Comparison of ENCODE assay signal across 32 cellular contexts in genomic region chrX:155435744-155436112, GRCh38.
"Had no signal": no experiment of that assay in that cellular context is flagged by ENCODE, and none has a peak within 500 bp of the region (broad histone marks: within the 10 kb centered on the region; RNA-seq: fewer than 3 reads in every experiment).

No MANE protein-coding gene starts in this region.

- DNase-seq: activated CD4-positive, alpha-beta memory T cell treated with anti-CD3 and anti-CD28 coated beads for 36 hours; activated CD4-positive, alpha-beta T cell treated with anti-CD3 and anti-CD28 coated beads for 1 hour; activated CD4-positive, alpha-beta T cell treated with anti-CD3 and anti-CD28 coated beads for 36 hours; activated CD4-positive, alpha-beta T cell treated with anti-CD3 and anti-CD28 coated beads for 48 hours; activated CD4-positive, alpha-beta T cell treated with anti-CD3 and anti-CD28 coated beads, Interleukin-2, amount 50 U/mL, for 1 hour; activated CD4-positive, alpha-beta T cell treated with anti-CD3 and anti-CD28 coated beads, Interleukin-2, amount 50 U/mL, for 4 hours; activated CD4-positive, CD25-positive, alpha-beta regulatory T cell; activated CD8-positive, alpha-beta memory T cell treated with anti-CD3 and anti-CD28 coated beads, Interleukin-2, amount 50 U/mL, for 4 hours; activated CD8-positive, alpha-beta T cell treated with anti-CD3 and anti-CD28 coated beads for 36 hours; activated effector memory CD4-positive, alpha-beta T cell treated with anti-CD3 and anti-CD28 coated beads, Interleukin-2, amount 50 U/mL, for 16 hours; activated gamma-delta T cell treated with Interleukin-2 at 50 U/mL for 16 hours; activated naive CD4-positive, alpha-beta T cell; activated naive CD4-positive, alpha-beta T cell treated with anti-CD3 and anti-CD28 coated beads for 36 hours; activated naive CD4-positive, alpha-beta T cell treated with anti-CD3 and anti-CD28 coated beads, Interleukin-2, amount 50 U/mL, for 16 hours; activated naive CD8-positive, alpha-beta T cell treated with anti-CD3 and anti-CD28 coated beads, Interleukin-2, amount 10 ng/mL, durations not matched to agents 7 days and 5 days; activated naive CD8-positive, alpha-beta T cell treated with anti-CD3 and anti-CD28 coated beads, Interleukin-2, amount 50 U/mL, for 24 hours; activated T-cell treated with anti-CD3 and anti-CD28 coated beads for 4 hours; activated T-cell treated with anti-CD3 and anti-CD28 coated beads, Interleukin-2, amount 50 U/mL, for 1 hour; activated T-cell treated with anti-CD3 and anti-CD28 coated beads, Interleukin-2, amount 50 U/mL, for 4 hours; activated T-cell treated with anti-CD3 and anti-CD28 coated beads, Interleukin-2, amount 50 U/mL, for 72 hours; amniotic stem cell; aorta; body of pancreas; brain microvascular endothelial cell; central memory CD4-positive, alpha-beta T cell; T-cell; T-helper 17 cell; WERI-Rb-1 had no signal

- ATAC-seq: activated CD4-positive, alpha-beta T cell treated with anti-CD3 and anti-CD28 coated beads for 36 hours; activated CD4-positive, CD25-positive, alpha-beta regulatory T cell treated with anti-CD3 and anti-CD28 coated beads, Interleukin-2, amount 50 U/mL, for 24 hours; activated CD8-positive, alpha-beta T cell treated with anti-CD3 and anti-CD28 coated beads for 36 hours; activated naive CD4-positive, alpha-beta T cell treated with anti-CD3 and anti-CD28 coated beads, Interleukin-2, amount 50 U/mL, for 72 hours; activated naive CD8-positive, alpha-beta T cell treated with anti-CD3 and anti-CD28 coated beads, Interleukin-2, amount 50 U/mL, for 24 hours; activated T-cell treated with anti-CD3 and anti-CD28 coated beads, Interleukin-2, amount 50 U/mL, for 4 hours; activated T-cell treated with anti-CD3 and anti-CD28 coated beads, Interleukin-2, amount 50 U/mL, for 72 hours; activated T-helper 17 cell treated with anti-CD3 and anti-CD28 coated beads, Interleukin-2, amount 50 U/mL, for 72 hours; body of pancreas; T-cell; T-helper 17 cell; WTC11 had no signal
